In the genomic region with DNA sequence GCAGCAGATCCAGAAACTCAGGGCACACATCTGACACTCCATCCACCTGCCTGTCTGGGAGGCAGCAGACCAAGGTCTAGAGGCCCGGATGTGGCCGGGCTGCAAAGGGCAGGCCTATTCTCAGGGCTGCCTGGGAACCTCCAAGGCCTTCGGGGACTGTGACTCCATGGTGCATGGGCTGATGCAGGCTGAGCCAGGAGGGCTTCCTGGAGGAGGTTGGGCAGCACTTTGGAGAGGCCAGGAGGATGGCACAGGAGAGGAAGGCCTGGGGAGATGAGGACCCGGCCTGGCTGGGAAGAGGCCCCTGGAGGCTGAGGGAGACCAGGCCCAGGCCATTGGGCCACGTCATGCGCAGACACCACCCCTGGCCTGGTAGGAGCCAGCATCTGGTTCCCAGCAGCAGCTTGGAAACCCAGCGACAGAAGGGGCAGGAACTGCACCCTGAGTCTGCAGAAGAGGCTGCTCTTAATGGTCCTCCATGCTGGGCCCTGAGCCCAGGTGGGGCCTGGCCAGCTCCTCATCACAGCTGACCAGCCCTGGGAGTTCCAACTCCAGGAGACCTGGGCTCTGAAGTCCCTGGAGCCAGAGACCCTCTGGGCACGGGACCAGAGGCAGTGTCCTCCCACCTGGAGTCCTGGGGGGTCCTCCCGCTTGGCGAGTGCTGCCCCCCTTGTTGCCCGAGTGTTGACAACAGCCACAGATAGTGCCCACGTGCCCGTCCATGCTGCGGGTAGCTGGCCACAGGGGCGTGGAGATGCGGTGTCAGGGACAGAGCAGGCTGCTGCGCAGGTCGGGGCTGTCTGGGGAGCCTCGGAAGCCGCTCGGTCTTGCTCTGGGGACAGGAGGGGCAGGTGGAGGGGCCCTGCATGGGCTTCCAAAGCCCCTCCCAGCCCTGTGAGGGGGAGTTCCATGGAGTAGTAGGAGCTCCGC, we compare ENCODE assay signal across 1 cellular context.
A peak's percentile ranks its signal among the peaks of the same experiment; 100 is the strongest.
TF ChIP-seq lines count a peak whose summit lies in the region.

No MANE protein-coding gene starts in this region.

TF ChIP-seq in K562, 482 proteins besides CTCF, POLR2A, EP300 and RAD21:
- TF ChIP-seq ZEB2 (IDR thresholded peaks at IDR 0.05): no peak
- TF ChIP-seq ZBTB1 (CRISPR knock-in tag; IDR thresholded peaks at IDR 0.05; ENCODE audit: borderline replicate concordance, low read depth): no peak
- TF ChIP-seq, protein P1, sequence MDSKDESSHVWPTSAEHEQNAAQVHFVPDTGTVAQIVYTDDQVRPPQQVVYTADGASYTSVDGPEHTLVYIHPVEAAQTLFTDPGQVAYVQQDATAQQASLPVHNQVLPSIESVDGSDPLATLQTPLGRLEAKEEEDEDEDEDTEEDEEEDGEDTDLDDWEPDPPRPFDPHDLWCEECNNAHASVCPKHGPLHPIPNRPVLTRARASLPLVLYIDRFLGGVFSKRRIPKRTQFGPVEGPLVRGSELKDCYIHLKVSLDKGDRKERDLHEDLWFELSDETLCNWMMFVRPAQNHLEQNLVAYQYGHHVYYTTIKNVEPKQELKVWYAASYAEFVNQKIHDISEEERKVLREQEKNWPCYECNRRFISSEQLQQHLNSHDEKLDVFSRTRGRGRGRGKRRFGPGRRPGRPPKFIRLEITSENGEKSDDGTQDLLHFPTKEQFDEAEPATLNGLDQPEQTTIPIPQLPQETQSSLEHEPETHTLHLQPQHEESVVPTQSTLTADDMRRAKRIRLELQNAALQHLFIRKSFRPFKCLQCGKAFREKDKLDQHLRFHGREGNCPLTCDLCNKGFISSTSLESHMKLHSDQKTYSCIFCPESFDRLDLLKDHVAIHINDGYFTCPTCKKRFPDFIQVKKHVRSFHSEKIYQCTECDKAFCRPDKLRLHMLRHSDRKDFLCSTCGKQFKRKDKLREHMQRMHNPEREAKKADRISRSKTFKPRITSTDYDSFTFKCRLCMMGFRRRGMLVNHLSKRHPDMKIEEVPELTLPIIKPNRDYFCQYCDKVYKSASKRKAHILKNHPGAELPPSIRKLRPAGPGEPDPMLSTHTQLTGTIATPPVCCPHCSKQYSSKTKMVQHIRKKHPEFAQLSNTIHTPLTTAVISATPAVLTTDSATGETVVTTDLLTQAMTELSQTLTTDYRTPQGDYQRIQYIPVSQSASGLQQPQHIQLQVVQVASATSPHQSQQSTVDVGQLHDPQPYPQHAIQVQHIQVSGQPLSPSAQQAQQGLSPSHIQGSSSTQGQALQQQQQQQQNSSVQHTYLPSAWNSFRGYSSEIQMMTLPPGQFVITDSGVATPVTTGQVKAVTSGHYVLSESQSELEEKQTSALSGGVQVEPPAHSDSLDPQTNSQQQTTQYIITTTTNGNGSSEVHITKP (IDR thresholded peaks at IDR 0.05; ENCODE audit: partially characterized antibody): no peak
- TF ChIP-seq, protein P2, sequence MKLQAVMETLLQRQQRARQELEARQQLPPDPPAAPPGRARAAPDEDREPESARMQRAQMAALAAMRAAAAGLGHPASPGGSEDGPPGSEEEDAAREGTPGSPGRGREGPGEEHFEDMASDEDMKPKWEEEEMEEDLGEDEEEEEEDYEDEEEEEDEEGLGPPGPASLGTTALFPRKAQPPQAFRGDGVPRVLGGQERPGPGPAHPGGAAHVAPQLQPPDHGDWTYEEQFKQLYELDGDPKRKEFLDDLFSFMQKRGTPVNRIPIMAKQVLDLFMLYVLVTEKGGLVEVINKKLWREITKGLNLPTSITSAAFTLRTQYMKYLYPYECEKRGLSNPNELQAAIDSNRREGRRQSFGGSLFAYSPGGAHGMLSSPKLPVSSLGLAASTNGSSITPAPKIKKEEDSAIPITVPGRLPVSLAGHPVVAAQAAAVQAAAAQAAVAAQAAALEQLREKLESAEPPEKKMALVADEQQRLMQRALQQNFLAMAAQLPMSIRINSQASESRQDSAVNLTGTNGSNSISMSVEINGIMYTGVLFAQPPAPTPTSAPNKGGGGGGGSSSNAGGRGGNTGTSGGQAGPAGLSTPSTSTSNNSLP (IDR thresholded peaks at IDR 0.05; ENCODE audit: borderline replicate concordance, low read depth, low read length): no peak
- TF ChIP-seq POLR2G (IDR thresholded peaks at IDR 0.05; ENCODE audit: low read depth, low read length): peak; percentile 43
- TF ChIP-seq ILK (tag; IDR thresholded peaks at IDR 0.05; ENCODE audit: borderline replicate concordance, low read depth): no peak
- TF ChIP-seq, protein P3, sequence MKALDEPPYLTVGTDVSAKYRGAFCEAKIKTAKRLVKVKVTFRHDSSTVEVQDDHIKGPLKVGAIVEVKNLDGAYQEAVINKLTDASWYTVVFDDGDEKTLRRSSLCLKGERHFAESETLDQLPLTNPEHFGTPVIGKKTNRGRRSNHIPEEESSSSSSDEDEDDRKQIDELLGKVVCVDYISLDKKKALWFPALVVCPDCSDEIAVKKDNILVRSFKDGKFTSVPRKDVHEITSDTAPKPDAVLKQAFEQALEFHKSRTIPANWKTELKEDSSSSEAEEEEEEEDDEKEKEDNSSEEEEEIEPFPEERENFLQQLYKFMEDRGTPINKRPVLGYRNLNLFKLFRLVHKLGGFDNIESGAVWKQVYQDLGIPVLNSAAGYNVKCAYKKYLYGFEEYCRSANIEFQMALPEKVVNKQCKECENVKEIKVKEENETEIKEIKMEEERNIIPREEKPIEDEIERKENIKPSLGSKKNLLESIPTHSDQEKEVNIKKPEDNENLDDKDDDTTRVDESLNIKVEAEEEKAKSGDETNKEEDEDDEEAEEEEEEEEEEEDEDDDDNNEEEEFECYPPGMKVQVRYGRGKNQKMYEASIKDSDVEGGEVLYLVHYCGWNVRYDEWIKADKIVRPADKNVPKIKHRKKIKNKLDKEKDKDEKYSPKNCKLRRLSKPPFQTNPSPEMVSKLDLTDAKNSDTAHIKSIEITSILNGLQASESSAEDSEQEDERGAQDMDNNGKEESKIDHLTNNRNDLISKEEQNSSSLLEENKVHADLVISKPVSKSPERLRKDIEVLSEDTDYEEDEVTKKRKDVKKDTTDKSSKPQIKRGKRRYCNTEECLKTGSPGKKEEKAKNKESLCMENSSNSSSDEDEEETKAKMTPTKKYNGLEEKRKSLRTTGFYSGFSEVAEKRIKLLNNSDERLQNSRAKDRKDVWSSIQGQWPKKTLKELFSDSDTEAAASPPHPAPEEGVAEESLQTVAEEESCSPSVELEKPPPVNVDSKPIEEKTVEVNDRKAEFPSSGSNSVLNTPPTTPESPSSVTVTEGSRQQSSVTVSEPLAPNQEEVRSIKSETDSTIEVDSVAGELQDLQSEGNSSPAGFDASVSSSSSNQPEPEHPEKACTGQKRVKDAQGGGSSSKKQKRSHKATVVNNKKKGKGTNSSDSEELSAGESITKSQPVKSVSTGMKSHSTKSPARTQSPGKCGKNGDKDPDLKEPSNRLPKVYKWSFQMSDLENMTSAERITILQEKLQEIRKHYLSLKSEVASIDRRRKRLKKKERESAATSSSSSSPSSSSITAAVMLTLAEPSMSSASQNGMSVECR (CRISPR knock-in tag; IDR thresholded peaks at IDR 0.05): no peak
- TF ChIP-seq ZNF282 (CRISPR knock-in tag; IDR thresholded peaks at IDR 0.05): no peak
- TF ChIP-seq ZFP36 (IDR thresholded peaks at IDR 0.05; ENCODE audit: low read depth, low read length, partially characterized antibody): peak; percentile 86
- no peak for TF ChIP-seq GATAD2A (IDR thresholded peaks at IDR 0.05)
- TF ChIP-seq FOXJ3 (CRISPR knock-in tag; IDR thresholded peaks at IDR 0.05): no peak
- TF ChIP-seq, protein P4, sequence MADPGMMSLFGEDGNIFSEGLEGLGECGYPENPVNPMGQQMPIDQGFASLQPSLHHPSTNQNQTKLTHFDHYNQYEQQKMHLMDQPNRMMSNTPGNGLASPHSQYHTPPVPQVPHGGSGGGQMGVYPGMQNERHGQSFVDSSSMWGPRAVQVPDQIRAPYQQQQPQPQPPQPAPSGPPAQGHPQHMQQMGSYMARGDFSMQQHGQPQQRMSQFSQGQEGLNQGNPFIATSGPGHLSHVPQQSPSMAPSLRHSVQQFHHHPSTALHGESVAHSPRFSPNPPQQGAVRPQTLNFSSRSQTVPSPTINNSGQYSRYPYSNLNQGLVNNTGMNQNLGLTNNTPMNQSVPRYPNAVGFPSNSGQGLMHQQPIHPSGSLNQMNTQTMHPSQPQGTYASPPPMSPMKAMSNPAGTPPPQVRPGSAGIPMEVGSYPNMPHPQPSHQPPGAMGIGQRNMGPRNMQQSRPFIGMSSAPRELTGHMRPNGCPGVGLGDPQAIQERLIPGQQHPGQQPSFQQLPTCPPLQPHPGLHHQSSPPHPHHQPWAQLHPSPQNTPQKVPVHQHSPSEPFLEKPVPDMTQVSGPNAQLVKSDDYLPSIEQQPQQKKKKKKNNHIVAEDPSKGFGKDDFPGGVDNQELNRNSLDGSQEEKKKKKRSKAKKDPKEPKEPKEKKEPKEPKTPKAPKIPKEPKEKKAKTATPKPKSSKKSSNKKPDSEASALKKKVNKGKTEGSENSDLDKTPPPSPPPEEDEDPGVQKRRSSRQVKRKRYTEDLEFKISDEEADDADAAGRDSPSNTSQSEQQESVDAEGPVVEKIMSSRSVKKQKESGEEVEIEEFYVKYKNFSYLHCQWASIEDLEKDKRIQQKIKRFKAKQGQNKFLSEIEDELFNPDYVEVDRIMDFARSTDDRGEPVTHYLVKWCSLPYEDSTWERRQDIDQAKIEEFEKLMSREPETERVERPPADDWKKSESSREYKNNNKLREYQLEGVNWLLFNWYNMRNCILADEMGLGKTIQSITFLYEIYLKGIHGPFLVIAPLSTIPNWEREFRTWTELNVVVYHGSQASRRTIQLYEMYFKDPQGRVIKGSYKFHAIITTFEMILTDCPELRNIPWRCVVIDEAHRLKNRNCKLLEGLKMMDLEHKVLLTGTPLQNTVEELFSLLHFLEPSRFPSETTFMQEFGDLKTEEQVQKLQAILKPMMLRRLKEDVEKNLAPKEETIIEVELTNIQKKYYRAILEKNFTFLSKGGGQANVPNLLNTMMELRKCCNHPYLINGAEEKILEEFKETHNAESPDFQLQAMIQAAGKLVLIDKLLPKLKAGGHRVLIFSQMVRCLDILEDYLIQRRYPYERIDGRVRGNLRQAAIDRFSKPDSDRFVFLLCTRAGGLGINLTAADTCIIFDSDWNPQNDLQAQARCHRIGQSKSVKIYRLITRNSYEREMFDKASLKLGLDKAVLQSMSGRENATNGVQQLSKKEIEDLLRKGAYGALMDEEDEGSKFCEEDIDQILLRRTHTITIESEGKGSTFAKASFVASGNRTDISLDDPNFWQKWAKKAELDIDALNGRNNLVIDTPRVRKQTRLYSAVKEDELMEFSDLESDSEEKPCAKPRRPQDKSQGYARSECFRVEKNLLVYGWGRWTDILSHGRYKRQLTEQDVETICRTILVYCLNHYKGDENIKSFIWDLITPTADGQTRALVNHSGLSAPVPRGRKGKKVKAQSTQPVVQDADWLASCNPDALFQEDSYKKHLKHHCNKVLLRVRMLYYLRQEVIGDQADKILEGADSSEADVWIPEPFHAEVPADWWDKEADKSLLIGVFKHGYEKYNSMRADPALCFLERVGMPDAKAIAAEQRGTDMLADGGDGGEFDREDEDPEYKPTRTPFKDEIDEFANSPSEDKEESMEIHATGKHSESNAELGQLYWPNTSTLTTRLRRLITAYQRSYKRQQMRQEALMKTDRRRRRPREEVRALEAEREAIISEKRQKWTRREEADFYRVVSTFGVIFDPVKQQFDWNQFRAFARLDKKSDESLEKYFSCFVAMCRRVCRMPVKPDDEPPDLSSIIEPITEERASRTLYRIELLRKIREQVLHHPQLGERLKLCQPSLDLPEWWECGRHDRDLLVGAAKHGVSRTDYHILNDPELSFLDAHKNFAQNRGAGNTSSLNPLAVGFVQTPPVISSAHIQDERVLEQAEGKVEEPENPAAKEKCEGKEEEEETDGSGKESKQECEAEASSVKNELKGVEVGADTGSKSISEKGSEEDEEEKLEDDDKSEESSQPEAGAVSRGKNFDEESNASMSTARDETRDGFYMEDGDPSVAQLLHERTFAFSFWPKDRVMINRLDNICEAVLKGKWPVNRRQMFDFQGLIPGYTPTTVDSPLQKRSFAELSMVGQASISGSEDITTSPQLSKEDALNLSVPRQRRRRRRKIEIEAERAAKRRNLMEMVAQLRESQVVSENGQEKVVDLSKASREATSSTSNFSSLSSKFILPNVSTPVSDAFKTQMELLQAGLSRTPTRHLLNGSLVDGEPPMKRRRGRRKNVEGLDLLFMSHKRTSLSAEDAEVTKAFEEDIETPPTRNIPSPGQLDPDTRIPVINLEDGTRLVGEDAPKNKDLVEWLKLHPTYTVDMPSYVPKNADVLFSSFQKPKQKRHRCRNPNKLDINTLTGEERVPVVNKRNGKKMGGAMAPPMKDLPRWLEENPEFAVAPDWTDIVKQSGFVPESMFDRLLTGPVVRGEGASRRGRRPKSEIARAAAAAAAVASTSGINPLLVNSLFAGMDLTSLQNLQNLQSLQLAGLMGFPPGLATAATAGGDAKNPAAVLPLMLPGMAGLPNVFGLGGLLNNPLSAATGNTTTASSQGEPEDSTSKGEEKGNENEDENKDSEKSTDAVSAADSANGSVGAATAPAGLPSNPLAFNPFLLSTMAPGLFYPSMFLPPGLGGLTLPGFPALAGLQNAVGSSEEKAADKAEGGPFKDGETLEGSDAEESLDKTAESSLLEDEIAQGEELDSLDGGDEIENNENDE (IDR thresholded peaks at IDR 0.05; ENCODE audit: low read depth, low read length): no peak
- TF ChIP-seq ZBTB8A (IDR thresholded peaks at IDR 0.05; ENCODE audit: partially characterized antibody): no peak
- TF ChIP-seq NFIX (CRISPR knock-in tag; IDR thresholded peaks at IDR 0.05; ENCODE audit: low read depth): no peak
- no peak for TF ChIP-seq RBM22 (IDR thresholded peaks at IDR 0.05; ENCODE audit: low read depth, low read length, poor library complexity, severe bottlenecking)
